Comparison of ENCODE assay signal across 8 cellular contexts in genomic region chr4:54226399-54227260, GRCh38. TPM values are rescaled to one million over a fixed set of nuclear protein-coding genes. Genes with fewer than 3 reads are reported as not detected.
DNase-seq lines count a peak whose midpoint lies in the region; ATAC-seq and TF ChIP-seq lines count a peak whose summit lies in the region.

No MANE protein-coding gene starts in this region.

- POLR2A ChIA-PET in HEK293T (lab: Yijun Ruan, JAX), result interaction anchor here (1.2 kb wide), 1 partner anchor 321 kb away, joined by 3 read pairs; no protein-coding TSS in a partner anchor

- peaks cover 3% of the 10 kb centered on the region; the same call in 1 of the 2 replicates for H3K36me3 ChIP-seq in SJSA1
- H3K36me3 ChIP-seq in neutrophil, result no peaks in the 10 kb centered on the region

- H3K27ac ChIP-seq in SJSA1, result peak overlapping the region; percentile 36
- H3K27ac ChIP-seq in neutrophil, result no peak overlapping the region

- H3K9me3 ChIP-seq in SJSA1 (replicated peaks) (no peaks in the 10 kb centered on the region), neutrophil (no peaks in the 10 kb centered on the region)

- H3K4me1 ChIP-seq in SJSA1 (replicated peaks), result peaks cover 32% of the 10 kb centered on the region
- H3K4me1 ChIP-seq in neutrophil (ENCODE audit: control insufficient read depth in 1 of 2, insufficient read depth in 1 of 2, low read depth in 1 of 2, low read length in 1 of 2), result peaks cover 23 to 45% of the 10 kb centered on the region in 2 experiments

- H3K4me3 ChIP-seq in SJSA1, result peak overlapping the region; percentile 45
- H3K4me3 ChIP-seq in fibroblast of the aortic adventitia (ENCODE audit: low read depth, low read length), result peak overlapping the region; percentile 96
- peak overlapping the region; percentile 31 to 45 for H3K4me3 ChIP-seq in neutrophil (ENCODE audit: low read depth in 1 of 2, low read length in 1 of 2)

- DNase-seq in CD1c-positive myeloid dendritic cell (ENCODE audit: extremely low spot score), result peak; percentile 74
- DNase-seq in SJSA1 (ENCODE audit: low read depth in 1 of 2, low spot score in 2 of 2), result peak in 1 of 2 experiments; percentile 73
- peak; percentile 90 for DNase-seq in fibroblast of the aortic adventitia (ENCODE audit: low read depth)
- DNase-seq in GF-D8 (lab: John Stamatoyannopoulos, UW), result no peak
- DNase-seq in HEK293T (ENCODE audit: extremely low spot score), result no peak
- no peak for DNase-seq in middle frontal gyrus (ENCODE audit: extremely low spot score, low spot score)

- no peak for TF ChIP-seq CTCF in fibroblast of the aortic adventitia (IDR thresholded peaks at IDR 0.05; ENCODE audit: insufficient read depth, low read length)
- no peak for TF ChIP-seq CTCF in neutrophil (IDR thresholded peaks at IDR 0.05)

- ATAC-seq in GM21528 (IDR thresholded peaks at IDR 0.05; ENCODE audit: low FRiP score, unreplicated experiment), result no peak

- CTCF ChIA-PET in HEK293T (lab: Yijun Ruan, JAX), result no interaction called here

- H3K27me3 ChIP-seq in SJSA1 (replicated peaks), result no peaks in the 10 kb centered on the region
- H3K27me3 ChIP-seq in neutrophil, result peaks cover 100% of the 10 kb centered on the region

TF ChIP-seq in HEK293T, 16 proteins besides CTCF, POLR2A, EP300 and RAD21:
- TF ChIP-seq FOXA1 (IDR thresholded peaks at IDR 0.05) (no peak), BHLHE40 (IDR thresholded peaks at IDR 0.05; ENCODE audit: borderline replicate concordance) (no peak), FOXM1 (IDR thresholded peaks at IDR 0.05; ENCODE audit: borderline replicate concordance) (no peak), FOXK2 (IDR thresholded peaks at IDR 0.05) (no peak), PKNOX1 (IDR thresholded peaks at IDR 0.05) (no peak), ARNT (IDR thresholded peaks at IDR 0.05) (no peak), NFRKB (IDR thresholded peaks at IDR 0.05) (no peak), ELF4 (IDR thresholded peaks at IDR 0.05) (no peak), SUZ12 (IDR thresholded peaks at IDR 0.05) (no peak), LEF1 (IDR thresholded peaks at IDR 0.05; ENCODE audit: borderline replicate concordance) (no peak), L3MBTL2 (conservative IDR thresholded peaks at IDR 0.05) (no peak), ZNF384 (IDR thresholded peaks at IDR 0.05) (no peak)

RNA-seq across cellular contexts. Expression of gene PDGFRA, which starts 2.5 kb away (rescaled TPM):
- total RNA-seq in SJSA1 (2014; rRNA removed; shearing (Covaris generic)), result 18.0 and 26.2 TPM in 2 replicates
- 707 and 865 TPM in 2 replicates for total RNA-seq in fibroblast of the aortic adventitia (ENCODE audit: low replicate concordance)

Comparison
In these comparisons a context has a peak if more than half of its experiments do, and no peak if none do; other contexts are left out.
1. DNase-seq: peak in CD1c-positive myeloid dendritic cell (single experiment) and fibroblast of the aortic adventitia (single experiment); none in GF-D8 (single experiment), HEK293T (single experiment) and middle frontal gyrus (single experiment).
2. H3K4me3 ChIP-seq: peak in every context shown above with its lines; median percentile 96 in fibroblast of the aortic adventitia; 45 in SJSA1; 38 in neutrophil.
3. RNA of gene PDGFRA, which starts 2.5 kb away (total RNA-seq): 707 to 865 TPM in fibroblast of the aortic adventitia; 18.0 to 26.2 TPM in SJSA1; every median in the first group is over 10 times any median in the second.